In genomic region chr1:170547255-170547654, GRCh38 we compare ENCODE assay signal across 40 cellular contexts.
"Had no signal": no experiment of that assay in that cellular context is flagged by ENCODE, and none has a peak within 500 bp of the region (broad histone marks: within the 10 kb centered on the region; RNA-seq: fewer than 3 reads in every experiment).

No MANE protein-coding gene starts in this region.

- H3K4me1 ChIP-seq: adrenal gland, ascending aorta, body of pancreas, breast epithelium had no signal

- FAIRE-seq: astrocyte, bronchial epithelial cell had no signal

- H3K4me1 Mint-ChIP-seq: activated naive CD4-positive, alpha-beta T cell treated with anti-CD3 and anti-CD28 coated beads, Interleukin-2, amount 10 ng/mL, durations not matched to agents 7 days and 5 days; activated naive CD8-positive, alpha-beta T cell treated with anti-CD3 and anti-CD28 coated beads, Interleukin-2, amount 10 ng/mL, durations not matched to agents 7 days and 5 days; activated naive CD8-positive, alpha-beta T cell treated with anti-CD3 and anti-CD28 coated beads, Interleukin-2, amount 50 U/mL, for 24 hours; brain had no signal

- H3K36me3 ChIP-seq: breast epithelium had no signal

- ATAC-seq: activated naive CD4-positive, alpha-beta T cell treated with anti-CD3 and anti-CD28 coated beads, Interleukin-2, amount 50 U/mL, for 72 hours; activated naive CD8-positive, alpha-beta T cell treated with anti-CD3 and anti-CD28 coated beads, Interleukin-2, amount 50 U/mL, for 24 hours; activated T-cell treated with anti-CD3 and anti-CD28 coated beads, Interleukin-2, amount 50 U/mL, for 4 hours; activated T-cell treated with anti-CD3 and anti-CD28 coated beads, Interleukin-2, amount 50 U/mL, for 72 hours; activated T-helper 17 cell treated with anti-CD3 and anti-CD28 coated beads, Interleukin-2, amount 50 U/mL, for 72 hours; body of pancreas had no signal

- H3K27me3 ChIP-seq: adrenal gland, ascending aorta, body of pancreas, brain microvascular endothelial cell, breast epithelium, cardiac muscle cell had no signal

- H3K27ac Mint-ChIP-seq: activated naive CD4-positive, alpha-beta T cell treated with anti-CD3 and anti-CD28 coated beads, Interleukin-2, amount 10 ng/mL, durations not matched to agents 7 days and 5 days; activated naive CD4-positive, alpha-beta T cell treated with anti-CD3 and anti-CD28 coated beads, Interleukin-2, amount 50 U/mL, for 24 hours; activated naive CD4-positive, alpha-beta T cell treated with anti-CD3 and anti-CD28 coated beads, Interleukin-2, amount 50 U/mL, for 72 hours; activated naive CD8-positive, alpha-beta T cell; activated naive CD8-positive, alpha-beta T cell treated with anti-CD3 and anti-CD28 coated beads for 36 hours; activated naive CD8-positive, alpha-beta T cell treated with anti-CD3 and anti-CD28 coated beads, Interleukin-2, amount 10 ng/mL, durations not matched to agents 7 days and 5 days; activated naive CD8-positive, alpha-beta T cell treated with anti-CD3 and anti-CD28 coated beads, Interleukin-2, amount 50 U/mL, for 24 hours; activated T-cell treated with anti-CD3 and anti-CD28 coated beads, Interleukin-2, amount 50 U/mL, for 24 hours; activated T-helper 1 cell treated with anti-CD3 and anti-CD28 coated beads, Interleukin-12 subunit alpha, Interleukin-12 subunit beta, Interleukin-2, Interleukin-4 antibody, amounts not matched to agents 30 ng/mL and 10 ng/mL and 1 ng/mL, durations not matched to agents 14 hours and 24 hours and 36 hours; activated T-helper 17 cell treated with anti-CD3 and anti-CD28 coated beads, Interleukin-2, amount 50 U/mL, for 72 hours; activated T-helper 2 cell treated with anti-CD3 and anti-CD28 coated beads, Interferon-gamma antibody, Interleukin-2, Interleukin-4, amounts not matched to agents 10 μg/mL and 5 μg/mL and 100 μg/mL, durations not matched to agents 14 hours and 24 hours and 36 hours; brain had no signal

- H3K4me3 ChIP-seq: adrenal gland, ascending aorta, body of pancreas, breast epithelium, cardiac muscle cell had no signal

- H3K27ac ChIP-seq: adrenal gland, ascending aorta, body of pancreas, brain microvascular endothelial cell, breast epithelium, cardiac muscle cell had no signal

- H3K9me3 Mint-ChIP-seq: activated naive CD4-positive, alpha-beta T cell treated with anti-CD3 and anti-CD28 coated beads for 36 hours; activated naive CD4-positive, alpha-beta T cell treated with anti-CD3 and anti-CD28 coated beads, Interleukin-2, amount 10 ng/mL, durations not matched to agents 7 days and 5 days; activated naive CD4-positive, alpha-beta T cell treated with anti-CD3 and anti-CD28 coated beads, Interleukin-2, amount 50 U/mL, for 24 hours; activated naive CD8-positive, alpha-beta T cell treated with anti-CD3 and anti-CD28 coated beads for 36 hours; activated naive CD8-positive, alpha-beta T cell treated with anti-CD3 and anti-CD28 coated beads, Interleukin-2, amount 10 ng/mL, durations not matched to agents 7 days and 5 days; activated naive CD8-positive, alpha-beta T cell treated with anti-CD3 and anti-CD28 coated beads, Interleukin-2, amount 50 U/mL, for 24 hours; activated T-cell treated with anti-CD3 and anti-CD28 coated beads, Interleukin-2, amount 50 U/mL, for 24 hours; activated T-cell treated with anti-CD3 and anti-CD28 coated beads, Interleukin-2, amount 50 U/mL, for 4 hours; activated T-helper 17 cell treated with anti-CD3 and anti-CD28 coated beads, Interleukin-2, amount 50 U/mL, for 72 hours; central memory CD8-positive, alpha-beta T cell had no signal

- H3K4me3 Mint-ChIP-seq: activated naive CD4-positive, alpha-beta T cell treated with anti-CD3 and anti-CD28 coated beads for 36 hours; activated naive CD4-positive, alpha-beta T cell treated with anti-CD3 and anti-CD28 coated beads, Interleukin-2, amount 10 ng/mL, durations not matched to agents 7 days and 5 days; activated naive CD4-positive, alpha-beta T cell treated with anti-CD3 and anti-CD28 coated beads, Interleukin-2, amount 50 U/mL, for 24 hours; activated naive CD8-positive, alpha-beta T cell; activated naive CD8-positive, alpha-beta T cell treated with anti-CD3 and anti-CD28 coated beads for 36 hours; activated naive CD8-positive, alpha-beta T cell treated with anti-CD3 and anti-CD28 coated beads, Interleukin-2, amount 10 ng/mL, durations not matched to agents 7 days and 5 days; activated naive CD8-positive, alpha-beta T cell treated with anti-CD3 and anti-CD28 coated beads, Interleukin-2, amount 50 U/mL, for 24 hours; activated T-cell treated with anti-CD3 and anti-CD28 coated beads, Interleukin-2, amount 50 U/mL, for 24 hours; activated T-cell treated with anti-CD3 and anti-CD28 coated beads, Interleukin-2, amount 50 U/mL, for 4 hours; activated T-cell treated with anti-CD3 and anti-CD28 coated beads, Interleukin-2, amount 50 U/mL, for 72 hours; activated T-helper 1 cell treated with anti-CD3 and anti-CD28 coated beads, Interleukin-12 subunit alpha, Interleukin-12 subunit beta, Interleukin-2, Interleukin-4 antibody, amounts not matched to agents 30 ng/mL and 10 ng/mL and 1 ng/mL, durations not matched to agents 14 hours and 24 hours and 36 hours; activated T-helper 17 cell treated with anti-CD3 and anti-CD28 coated beads, Interleukin-2, amount 50 U/mL, for 72 hours; brain; central memory CD8-positive, alpha-beta T cell had no signal

- H3K27me3 Mint-ChIP-seq: activated naive CD4-positive, alpha-beta T cell treated with anti-CD3 and anti-CD28 coated beads, Interleukin-2, amount 10 ng/mL, durations not matched to agents 7 days and 5 days; activated naive CD4-positive, alpha-beta T cell treated with anti-CD3 and anti-CD28 coated beads, Interleukin-2, amount 50 U/mL, for 24 hours; activated naive CD8-positive, alpha-beta T cell; activated naive CD8-positive, alpha-beta T cell treated with anti-CD3 and anti-CD28 coated beads for 36 hours; activated naive CD8-positive, alpha-beta T cell treated with anti-CD3 and anti-CD28 coated beads, Interleukin-2, amount 10 ng/mL, durations not matched to agents 7 days and 5 days; activated naive CD8-positive, alpha-beta T cell treated with anti-CD3 and anti-CD28 coated beads, Interleukin-2, amount 50 U/mL, for 24 hours; activated T-cell treated with anti-CD3 and anti-CD28 coated beads, Interleukin-2, amount 50 U/mL, for 24 hours; activated T-helper 17 cell treated with anti-CD3 and anti-CD28 coated beads, Interleukin-2, amount 50 U/mL, for 72 hours; brain; central memory CD8-positive, alpha-beta T cell had no signal

- H3K9me3 ChIP-seq: adrenal gland, ascending aorta, body of pancreas, breast epithelium had no signal

- DNase-seq: activated effector memory CD4-positive, alpha-beta T cell treated with anti-CD3 and anti-CD28 coated beads, Interleukin-2, amount 50 U/mL, for 16 hours; activated effector memory CD4-positive, alpha-beta T cell treated with Interleukin-2 at 50 U/mL for 16 hours; activated gamma-delta T cell; activated gamma-delta T cell treated with Interleukin-2 at 50 U/mL for 16 hours; activated naive CD4-positive, alpha-beta T cell; activated naive CD4-positive, alpha-beta T cell treated with anti-CD3 and anti-CD28 coated beads for 36 hours; activated naive CD4-positive, alpha-beta T cell treated with anti-CD3 and anti-CD28 coated beads, Interleukin-2, amount 10 ng/mL, durations not matched to agents 7 days and 5 days; activated naive CD4-positive, alpha-beta T cell treated with anti-CD3 and anti-CD28 coated beads, Interleukin-2, amount 50 U/mL, for 16 hours; activated naive CD4-positive, alpha-beta T cell treated with Interleukin-2 at 50 U/mL for 16 hours; activated naive CD8-positive, alpha-beta T cell treated with anti-CD3 and anti-CD28 coated beads for 36 hours; activated naive CD8-positive, alpha-beta T cell treated with anti-CD3 and anti-CD28 coated beads, Interleukin-2, amount 10 ng/mL, durations not matched to agents 7 days and 5 days; activated naive CD8-positive, alpha-beta T cell treated with anti-CD3 and anti-CD28 coated beads, Interleukin-2, amount 50 U/mL, for 24 hours; activated T-cell treated with anti-CD3 and anti-CD28 coated beads, Interleukin-2, amount 50 U/mL, for 1 hour; activated T-cell treated with anti-CD3 and anti-CD28 coated beads, Interleukin-2, amount 50 U/mL, for 24 hours; activated T-cell treated with anti-CD3 and anti-CD28 coated beads, Interleukin-2, amount 50 U/mL, for 4 hours; activated T-cell treated with anti-CD3 and anti-CD28 coated beads, Interleukin-2, amount 50 U/mL, for 48 hours; activated T-cell treated with anti-CD3 and anti-CD28 coated beads, Interleukin-2, amount 50 U/mL, for 72 hours; adrenal gland; amniotic stem cell; amygdala; anterior cingulate cortex; aorta; body of pancreas; brain microvascular endothelial cell; caudate nucleus; central memory CD4-positive, alpha-beta T cell; cerebellar nuclear complex had no signal
